In the genomic region with DNA sequence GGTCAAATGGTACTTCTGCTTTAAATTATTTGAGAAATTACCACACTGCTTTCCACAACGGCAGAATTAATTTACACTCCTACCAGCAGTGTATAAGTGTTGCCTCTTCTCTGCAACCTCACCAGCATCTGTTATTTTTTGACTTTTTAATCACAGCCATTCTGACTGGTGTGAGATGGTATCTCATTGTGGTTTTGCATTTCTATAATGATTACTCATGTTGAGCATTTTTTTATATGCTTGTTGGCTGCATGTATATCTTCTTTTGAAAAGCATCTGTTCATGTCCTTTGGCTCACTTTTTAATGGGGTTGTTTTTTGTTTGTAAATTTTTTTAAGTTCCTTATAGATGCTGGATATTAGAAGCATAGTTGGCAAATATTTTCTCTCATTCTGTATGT, we compare ENCODE assay signal across 15 cellular contexts.
A peak's percentile ranks its signal among the peaks of the same experiment; 100 is the strongest.
DNase-seq lines count a peak whose midpoint lies in the region; ATAC-seq and TF ChIP-seq lines count a peak whose summit lies in the region.
"Had no signal": no experiment of that assay in that cellular context is flagged by ENCODE, and none has a peak within 500 bp of the region (broad histone marks: within the 10 kb centered on the region; RNA-seq: fewer than 3 reads in every experiment).

No MANE protein-coding gene starts in this region.

- BruUV-seq in mammary epithelial cell (replicated peaks; lab: Mats Ljungman, UMichigan) (no TSS peak), MCF 10A (replicated peaks; lab: Mats Ljungman, UMichigan) (no TSS peak)

- in situ Hi-C loops in mammary epithelial cell (cut with MboI; ENCODE audit: low sequenced_read_pairs in 2 of 2) = no loop called here

- TF ChIP-seq CTCF in mammary epithelial cell (conservative IDR thresholded peaks at IDR 0.05 in 1 of 2, IDR thresholded peaks at IDR 0.05 in 1 of 2; ENCODE audit: extremely low read depth in 1 of 2, insufficient read depth in 1 of 2, low read depth in 1 of 2, low read length in 2 of 2) (no peak), MCF 10A (IDR thresholded peaks at IDR 0.05; ENCODE audit: unreplicated experiment) (no peak), HFFc6 (IDR thresholded peaks at IDR 0.05) (no peak), foreskin keratinocyte (conservative IDR thresholded peaks at IDR 0.05) (no peak)

- H3K9me3 ChIP-seq in mammary epithelial cell (replicated peaks; ENCODE audit: insufficient read depth, low read length) = peaks cover 4% of the 10 kb centered on the region

- H3K27ac ChIP-seq in mammary epithelial cell (ENCODE audit: insufficient read depth, low read depth, low read length) (no peak overlapping the region), foreskin keratinocyte (no peak overlapping the region)
- H3K27ac ChIP-seq: BLaER1 treated with 17β-estradiol and CSF1 and Interleukin-3, amounts not matched to agents 10 nM and 100 nM had no signal

- H3K4me1 ChIP-seq in mammary epithelial cell (ENCODE audit: insufficient read depth, low read length) (peaks cover 7% of the 10 kb centered on the region), foreskin keratinocyte (peaks cover 12% of the 10 kb centered on the region)
- H3K4me1 ChIP-seq: BLaER1 treated with 17β-estradiol and CSF1 and Interleukin-3, amounts not matched to agents 10 nM and 100 nM had no signal

- H3K4me3 ChIP-seq in mammary epithelial cell (replicated peaks in 1 of 3; ENCODE audit: insufficient read depth in 1 of 3, low read depth in 2 of 3, low read length in 3 of 3) = no peak overlapping the region
- H3K4me3 ChIP-seq: BLaER1 treated with 17β-estradiol and CSF1 and Interleukin-3, amounts not matched to agents 10 nM and 100 nM had no signal

- H3K36me3 Mint-ChIP-seq in MCF 10A (ENCODE audit: insufficient read depth, unreplicated experiment) (no peaks in the 10 kb centered on the region), HFFc6 (ENCODE audit: low read depth) (peaks cover 22% of the 10 kb centered on the region)
- H3K36me3 Mint-ChIP-seq: CD8-positive, alpha-beta T cell had no signal

- no peak overlapping the region for H2AFZ ChIP-seq in mammary epithelial cell (ENCODE audit: low read depth, low read length)

- CTCF ChIA-PET in mammary epithelial cell (lab: Charles Lee; ENCODE audit: low non-redundant PET) (no interaction called here), MCF 10A (lab: Yijun Ruan, JAX) (no interaction called here)

- dilution Hi-C loops in mammary epithelial cell (cut with HindIII; ENCODE audit: low sequenced_read_pairs) = no loop called here

- POLR2A ChIA-PET in MCF 10A (lab: Yijun Ruan, JAX) = no interaction called here

- H4K20me1 ChIP-seq in mammary epithelial cell (ENCODE audit: insufficient read depth, low read length) = no peaks in the 10 kb centered on the region
- H4K20me1 ChIP-seq: BLaER1 treated with 17β-estradiol and CSF1 and Interleukin-3, amounts not matched to agents 10 nM and 100 nM had no signal

- H3K27ac Mint-ChIP-seq in MCF 10A (ENCODE audit: low read depth, unreplicated experiment) (no peak overlapping the region), HFFc6 (no peak overlapping the region)
- H3K27ac Mint-ChIP-seq: B cell; CD8-positive, alpha-beta T cell; H9 had no signal

- H3K4me1 Mint-ChIP-seq in MCF 10A (ENCODE audit: insufficient read depth, unreplicated experiment) (peaks cover 7% of the 10 kb centered on the region), HFFc6 (ENCODE audit: low read depth) (peaks cover 51% of the 10 kb centered on the region)
- H3K4me1 Mint-ChIP-seq: B cell had no signal

- H3K9me3 Mint-ChIP-seq in MCF 10A (ENCODE audit: unreplicated experiment) (no peaks in the 10 kb centered on the region), HFFc6 (peaks cover 20% of the 10 kb centered on the region)
- H3K9me3 Mint-ChIP-seq: CD8-positive, alpha-beta T cell had no signal

- no peak overlapping the region for H3K4me2 ChIP-seq in mammary epithelial cell (ENCODE audit: insufficient read depth, low read depth, low read length)
- H3K4me2 ChIP-seq: BLaER1 treated with 17β-estradiol and CSF1 and Interleukin-3, amounts not matched to agents 10 nM and 100 nM had no signal

- no peaks in the 10 kb centered on the region for H3K36me3 ChIP-seq in mammary epithelial cell (ENCODE audit: insufficient read depth, low read length)
- H3K36me3 ChIP-seq: BLaER1 treated with 17β-estradiol and CSF1 and Interleukin-3, amounts not matched to agents 10 nM and 100 nM had no signal

- WGBS in mammary epithelial cell (ENCODE audit: low coverage, missing lambda C conversion rate) = 33% methylated on average over 1 of the region's 1 CpG

- H3K27me3 Mint-ChIP-seq in MCF 10A (ENCODE audit: insufficient read depth, unreplicated experiment) (no peaks in the 10 kb centered on the region), HFFc6 (ENCODE audit: insufficient read depth) (no peaks in the 10 kb centered on the region; the same call in 1 of the 2 replicates)

- no peaks in the 10 kb centered on the region for H3K27me3 ChIP-seq in mammary epithelial cell (ENCODE audit: insufficient read depth, low read length)
- H3K27me3 ChIP-seq in foreskin keratinocyte = no peaks in the 10 kb centered on the region
- H3K27me3 ChIP-seq: BLaER1 treated with 17β-estradiol and CSF1 and Interleukin-3, amounts not matched to agents 10 nM and 100 nM had no signal

- H3K4me3 Mint-ChIP-seq in MCF 10A (ENCODE audit: unreplicated experiment) = no peak overlapping the region
- H3K4me3 Mint-ChIP-seq in HFFc6 = no peak overlapping the region
- H3K4me3 Mint-ChIP-seq: B cell; CD8-positive, alpha-beta T cell; H9 had no signal

- H3K9ac ChIP-seq in mammary epithelial cell (ENCODE audit: insufficient read depth, low read length) = no peak overlapping the region
- H3K9ac ChIP-seq: BLaER1 treated with 17β-estradiol and CSF1 and Interleukin-3, amounts not matched to agents 10 nM and 100 nM had no signal

- H3K79me2 ChIP-seq in mammary epithelial cell (ENCODE audit: insufficient read depth, low read length) = no peaks in the 10 kb centered on the region

- intact Hi-C loops in mammary epithelial cell (cut with micrococcal nuclease) = no loop called here
- intact Hi-C loops in MCF 10A (cut with micrococcal nuclease) = no loop called here
- intact Hi-C loops in posterior vena cava (cut with DNase I) = no loop called here
- intact Hi-C loops in sciatic nerve (cut with DNase I) = no loop called here

- ATAC-seq in foreskin keratinocyte (peak; percentile 59), sciatic nerve (no peak)
- ATAC-seq: CD8-positive, alpha-beta T cell had no signal

- DNase-seq in mammary epithelial cell (peak; percentile 28), MCF 10A (ENCODE audit: unreplicated experiment) (no peak), HFFc6 (peak; percentile 12), foreskin keratinocyte (peak in 1 of 2 donors; percentile 47), posterior vena cava (ENCODE audit: low spot score) (no peak), sciatic nerve (ENCODE audit: low spot score) (no peak)
- DNase-seq: Calu3; CD8-positive, alpha-beta T cell; DMS 273 treated with DMSO at 0.1 percent for 48 hours; DMS53; DND-41; GF-D8; H9 had no signal

Comparison
In these comparisons a context has a peak if more than half of its experiments do, and no peak if none do; other contexts are left out.
1. DNase-seq: peak in mammary epithelial cell (single experiment) and HFFc6 (single experiment); none in MCF 10A (single experiment), posterior vena cava (single experiment) and sciatic nerve (single experiment).